In the genomic region with DNA sequence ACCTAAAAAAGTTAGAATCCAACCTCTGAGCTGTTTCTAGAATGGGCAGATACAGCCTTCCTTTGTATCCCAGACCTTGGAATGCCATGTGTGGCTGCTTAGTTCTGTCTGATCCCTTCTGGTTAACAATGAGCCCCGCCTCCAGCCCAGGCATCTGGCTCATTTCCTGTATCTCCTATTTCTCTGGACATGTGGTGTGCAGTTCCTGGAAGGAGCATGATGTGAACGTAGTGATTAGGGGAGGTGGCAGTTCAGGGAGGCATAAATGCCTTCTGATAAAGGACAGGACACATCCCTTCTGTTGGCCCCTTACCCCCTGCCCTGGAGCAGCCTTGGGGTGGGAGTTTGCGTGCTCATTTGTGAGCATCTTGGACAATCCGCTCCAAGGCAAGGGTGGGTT, we compare ENCODE assay signal across 10 cellular contexts.
A peak's percentile ranks its signal among the peaks of the same experiment; 100 is the strongest.
DNase-seq lines count a peak whose midpoint lies in the region; ATAC-seq and FAIRE-seq lines count a peak whose summit lies in the region.
"Had no signal": no experiment of that assay in that cellular context is flagged by ENCODE, and none has a peak within 500 bp of the region (broad histone marks: within the 10 kb centered on the region; RNA-seq: fewer than 3 reads in every experiment).

No MANE protein-coding gene starts in this region.

- no peaks in the 10 kb centered on the region for H3K9me3 ChIP-seq in effector memory CD4-positive, alpha-beta T cell (ENCODE audit: control insufficient read depth, low read length)

- no peak overlapping the region for H3K4me3 ChIP-seq in effector memory CD4-positive, alpha-beta T cell (ENCODE audit: insufficient read depth, low read depth, low read length, poor library complexity, severe bottlenecking)

- peak; percentile 18 for FAIRE-seq in endometrium (lab: Jason Lieb, UNC)

- no peak overlapping the region for H3K27ac ChIP-seq in effector memory CD4-positive, alpha-beta T cell (ENCODE audit: insufficient read depth, low read length, poor library complexity, severe bottlenecking)

- H3K27me3 ChIP-seq in effector memory CD4-positive, alpha-beta T cell (replicated peaks; ENCODE audit: control insufficient read depth, insufficient read depth, low read length, poor library complexity, severe bottlenecking): no peaks in the 10 kb centered on the region

- no peaks in the 10 kb centered on the region for H3K4me1 ChIP-seq in effector memory CD4-positive, alpha-beta T cell (ENCODE audit: control insufficient read depth, insufficient read depth, low read length, poor library complexity, severe bottlenecking)

- DNase-seq in ELR (ENCODE audit: low read depth) (peak; percentile 79), NCI-H69 (lab: John Stamatoyannopoulos, UW) (peak; percentile 86), non-pigmented ciliary epithelial cell (ENCODE audit: low read depth) (peak; percentile 65), cerebellar nuclear complex (lab: John Stamatoyannopoulos, UW) (no peak)
- no peak for DNase-seq in effector memory CD4-positive, alpha-beta T cell
- no peak for DNase-seq in activated naive CD4-positive, alpha-beta T cell (lab: John Stamatoyannopoulos, UW)
- DNase-seq: effector memory CD8-positive, alpha-beta T cell; stimulated activated CD4-positive, alpha-beta T cell treated with anti-CD3 and anti-CD28 coated beads, Interleukin-1b, Interleukin-23, amount 100 ng/mL, for 48 hours had no signal

- no peak for ATAC-seq in GM21381 (IDR thresholded peaks at IDR 0.05; ENCODE audit: unreplicated experiment)
- ATAC-seq: effector memory CD8-positive, alpha-beta T cell had no signal

- no peaks in the 10 kb centered on the region for H3K36me3 ChIP-seq in effector memory CD4-positive, alpha-beta T cell (ENCODE audit: control insufficient read depth, insufficient read depth, low read length)

Comparison
In these comparisons a context has a peak if more than half of its experiments do, and no peak if none do; other contexts are left out.
1. DNase-seq: peak in ELR (single experiment), NCI-H69 (single experiment) and non-pigmented ciliary epithelial cell (single experiment); none in effector memory CD4-positive, alpha-beta T cell (0 of 3), cerebellar nuclear complex (0 of 2) and activated naive CD4-positive, alpha-beta T cell (0 of 4).